Comparison of ENCODE assay signal across 1 cellular context in the genomic region with DNA sequence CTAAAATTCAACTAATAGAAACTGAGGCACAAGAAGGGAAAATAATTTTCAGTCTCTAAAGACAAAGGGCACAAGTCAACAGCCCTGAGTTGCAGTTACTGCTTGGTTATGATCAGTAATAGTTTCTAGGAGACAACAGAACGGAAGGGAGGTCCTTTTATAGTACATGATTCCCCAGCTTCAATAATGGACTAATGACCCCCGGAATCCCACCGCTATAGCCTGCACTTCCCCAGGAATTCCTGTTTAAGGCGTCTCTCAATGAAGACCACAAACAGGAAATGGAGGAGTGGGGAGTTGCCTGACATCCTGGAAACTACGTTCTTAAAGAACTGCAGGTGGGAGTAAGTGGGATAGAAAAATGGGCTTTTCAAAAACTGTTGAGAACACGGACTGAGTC.
TF ChIP-seq lines count a peak whose summit lies in the region.

No MANE protein-coding gene starts in this region.

TF ChIP-seq in GM12878, 131 proteins besides CTCF, POLR2A, EP300 and RAD21 (continued from another document):
- TF ChIP-seq, protein P1, sequence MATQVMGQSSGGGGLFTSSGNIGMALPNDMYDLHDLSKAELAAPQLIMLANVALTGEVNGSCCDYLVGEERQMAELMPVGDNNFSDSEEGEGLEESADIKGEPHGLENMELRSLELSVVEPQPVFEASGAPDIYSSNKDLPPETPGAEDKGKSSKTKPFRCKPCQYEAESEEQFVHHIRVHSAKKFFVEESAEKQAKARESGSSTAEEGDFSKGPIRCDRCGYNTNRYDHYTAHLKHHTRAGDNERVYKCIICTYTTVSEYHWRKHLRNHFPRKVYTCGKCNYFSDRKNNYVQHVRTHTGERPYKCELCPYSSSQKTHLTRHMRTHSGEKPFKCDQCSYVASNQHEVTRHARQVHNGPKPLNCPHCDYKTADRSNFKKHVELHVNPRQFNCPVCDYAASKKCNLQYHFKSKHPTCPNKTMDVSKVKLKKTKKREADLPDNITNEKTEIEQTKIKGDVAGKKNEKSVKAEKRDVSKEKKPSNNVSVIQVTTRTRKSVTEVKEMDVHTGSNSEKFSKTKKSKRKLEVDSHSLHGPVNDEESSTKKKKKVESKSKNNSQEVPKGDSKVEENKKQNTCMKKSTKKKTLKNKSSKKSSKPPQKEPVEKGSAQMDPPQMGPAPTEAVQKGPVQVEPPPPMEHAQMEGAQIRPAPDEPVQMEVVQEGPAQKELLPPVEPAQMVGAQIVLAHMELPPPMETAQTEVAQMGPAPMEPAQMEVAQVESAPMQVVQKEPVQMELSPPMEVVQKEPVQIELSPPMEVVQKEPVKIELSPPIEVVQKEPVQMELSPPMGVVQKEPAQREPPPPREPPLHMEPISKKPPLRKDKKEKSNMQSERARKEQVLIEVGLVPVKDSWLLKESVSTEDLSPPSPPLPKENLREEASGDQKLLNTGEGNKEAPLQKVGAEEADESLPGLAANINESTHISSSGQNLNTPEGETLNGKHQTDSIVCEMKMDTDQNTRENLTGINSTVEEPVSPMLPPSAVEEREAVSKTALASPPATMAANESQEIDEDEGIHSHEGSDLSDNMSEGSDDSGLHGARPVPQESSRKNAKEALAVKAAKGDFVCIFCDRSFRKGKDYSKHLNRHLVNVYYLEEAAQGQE (IDR thresholded peaks at IDR 0.05; ENCODE audit: low read depth, low read length) = no peak
- TF ChIP-seq BMI1 (IDR thresholded peaks at IDR 0.05; ENCODE audit: borderline replicate concordance) (no peak), SREBF1 (IDR thresholded peaks at IDR 0.05; ENCODE audit: low read length) (no peak), CEBPB (IDR thresholded peaks at IDR 0.05; ENCODE audit: borderline replicate concordance in 1 of 2, low read depth in 2 of 2, low read length in 2 of 2) (no peak), NFYA (IDR thresholded peaks at IDR 0.05; ENCODE audit: borderline replicate concordance, low read depth, low read length) (no peak), MTA3 (IDR thresholded peaks at IDR 0.05; ENCODE audit: borderline replicate concordance, low read length) (no peak), ZNF24 (IDR thresholded peaks at IDR 0.05) (no peak), RELA (IDR thresholded peaks at IDR 0.05; ENCODE audit: borderline replicate concordance, partially characterized antibody) (no peak), MXI1 (IDR thresholded peaks at IDR 0.05; ENCODE audit: low read depth, low read length) (no peak), FOXK2 (IDR thresholded peaks at IDR 0.05) (no peak)
- TF ChIP-seq, protein P2, sequence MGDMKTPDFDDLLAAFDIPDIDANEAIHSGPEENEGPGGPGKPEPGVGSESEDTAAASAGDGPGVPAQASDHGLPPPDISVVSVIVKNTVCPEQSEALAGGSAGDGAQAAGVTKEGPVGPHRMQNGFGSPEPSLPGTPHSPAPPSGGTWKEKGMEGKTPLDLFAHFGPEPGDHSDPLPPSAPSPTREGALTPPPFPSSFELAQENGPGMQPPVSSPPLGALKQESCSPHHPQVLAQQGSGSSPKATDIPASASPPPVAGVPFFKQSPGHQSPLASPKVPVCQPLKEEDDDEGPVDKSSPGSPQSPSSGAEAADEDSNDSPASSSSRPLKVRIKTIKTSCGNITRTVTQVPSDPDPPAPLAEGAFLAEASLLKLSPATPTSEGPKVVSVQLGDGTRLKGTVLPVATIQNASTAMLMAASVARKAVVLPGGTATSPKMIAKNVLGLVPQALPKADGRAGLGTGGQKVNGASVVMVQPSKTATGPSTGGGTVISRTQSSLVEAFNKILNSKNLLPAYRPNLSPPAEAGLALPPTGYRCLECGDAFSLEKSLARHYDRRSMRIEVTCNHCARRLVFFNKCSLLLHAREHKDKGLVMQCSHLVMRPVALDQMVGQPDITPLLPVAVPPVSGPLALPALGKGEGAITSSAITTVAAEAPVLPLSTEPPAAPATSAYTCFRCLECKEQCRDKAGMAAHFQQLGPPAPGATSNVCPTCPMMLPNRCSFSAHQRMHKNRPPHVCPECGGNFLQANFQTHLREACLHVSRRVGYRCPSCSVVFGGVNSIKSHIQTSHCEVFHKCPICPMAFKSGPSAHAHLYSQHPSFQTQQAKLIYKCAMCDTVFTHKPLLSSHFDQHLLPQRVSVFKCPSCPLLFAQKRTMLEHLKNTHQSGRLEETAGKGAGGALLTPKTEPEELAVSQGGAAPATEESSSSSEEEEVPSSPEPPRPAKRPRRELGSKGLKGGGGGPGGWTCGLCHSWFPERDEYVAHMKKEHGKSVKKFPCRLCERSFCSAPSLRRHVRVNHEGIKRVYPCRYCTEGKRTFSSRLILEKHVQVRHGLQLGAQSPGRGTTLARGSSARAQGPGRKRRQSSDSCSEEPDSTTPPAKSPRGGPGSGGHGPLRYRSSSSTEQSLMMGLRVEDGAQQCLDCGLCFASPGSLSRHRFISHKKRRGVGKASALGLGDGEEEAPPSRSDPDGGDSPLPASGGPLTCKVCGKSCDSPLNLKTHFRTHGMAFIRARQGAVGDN (IDR thresholded peaks at IDR 0.05) = no peak
